In the genomic region with DNA sequence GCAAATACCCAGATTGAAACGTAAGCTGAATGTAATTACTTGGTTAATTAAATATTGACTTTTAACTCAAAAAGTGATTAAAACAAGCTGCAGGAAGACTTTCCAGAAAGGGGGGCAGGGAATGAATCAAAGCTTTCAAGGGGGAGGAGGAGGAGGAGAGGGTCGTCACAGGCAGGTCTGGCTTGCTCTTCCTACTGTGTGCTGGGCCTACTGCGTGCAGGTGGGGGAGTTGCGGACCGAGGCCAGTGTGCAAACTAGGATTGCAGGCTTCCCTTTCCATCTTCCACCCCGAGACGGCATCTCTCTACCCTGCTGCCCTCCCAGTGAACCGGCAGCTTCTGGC, we compare ENCODE assay signal across 2 cellular contexts.
TF ChIP-seq lines count a peak whose summit lies in the region.

No MANE protein-coding gene starts in this region.

TF ChIP-seq in endothelial cell of umbilical vein, 7 proteins besides CTCF, POLR2A, EP300 and RAD21 (continued from another document):
- no peak for TF ChIP-seq JUN (IDR thresholded peaks at IDR 0.05; ENCODE audit: borderline replicate concordance, insufficient read depth, insufficient read length, low read depth)
- TF ChIP-seq, protein P1, sequence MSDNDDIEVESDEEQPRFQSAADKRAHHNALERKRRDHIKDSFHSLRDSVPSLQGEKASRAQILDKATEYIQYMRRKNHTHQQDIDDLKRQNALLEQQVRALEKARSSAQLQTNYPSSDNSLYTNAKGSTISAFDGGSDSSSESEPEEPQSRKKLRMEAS (IDR thresholded peaks at IDR 0.05; ENCODE audit: insufficient read depth, insufficient read length) = no peak
- no peak for TF ChIP-seq EZH2 (IDR thresholded peaks at IDR 0.05; ENCODE audit: borderline replicate concordance, low read depth, low read length, severe bottlenecking)

TF ChIP-seq in neural cell, 6 proteins besides CTCF, POLR2A, EP300 and RAD21 (continued from another document):
- TF ChIP-seq, protein P2, sequence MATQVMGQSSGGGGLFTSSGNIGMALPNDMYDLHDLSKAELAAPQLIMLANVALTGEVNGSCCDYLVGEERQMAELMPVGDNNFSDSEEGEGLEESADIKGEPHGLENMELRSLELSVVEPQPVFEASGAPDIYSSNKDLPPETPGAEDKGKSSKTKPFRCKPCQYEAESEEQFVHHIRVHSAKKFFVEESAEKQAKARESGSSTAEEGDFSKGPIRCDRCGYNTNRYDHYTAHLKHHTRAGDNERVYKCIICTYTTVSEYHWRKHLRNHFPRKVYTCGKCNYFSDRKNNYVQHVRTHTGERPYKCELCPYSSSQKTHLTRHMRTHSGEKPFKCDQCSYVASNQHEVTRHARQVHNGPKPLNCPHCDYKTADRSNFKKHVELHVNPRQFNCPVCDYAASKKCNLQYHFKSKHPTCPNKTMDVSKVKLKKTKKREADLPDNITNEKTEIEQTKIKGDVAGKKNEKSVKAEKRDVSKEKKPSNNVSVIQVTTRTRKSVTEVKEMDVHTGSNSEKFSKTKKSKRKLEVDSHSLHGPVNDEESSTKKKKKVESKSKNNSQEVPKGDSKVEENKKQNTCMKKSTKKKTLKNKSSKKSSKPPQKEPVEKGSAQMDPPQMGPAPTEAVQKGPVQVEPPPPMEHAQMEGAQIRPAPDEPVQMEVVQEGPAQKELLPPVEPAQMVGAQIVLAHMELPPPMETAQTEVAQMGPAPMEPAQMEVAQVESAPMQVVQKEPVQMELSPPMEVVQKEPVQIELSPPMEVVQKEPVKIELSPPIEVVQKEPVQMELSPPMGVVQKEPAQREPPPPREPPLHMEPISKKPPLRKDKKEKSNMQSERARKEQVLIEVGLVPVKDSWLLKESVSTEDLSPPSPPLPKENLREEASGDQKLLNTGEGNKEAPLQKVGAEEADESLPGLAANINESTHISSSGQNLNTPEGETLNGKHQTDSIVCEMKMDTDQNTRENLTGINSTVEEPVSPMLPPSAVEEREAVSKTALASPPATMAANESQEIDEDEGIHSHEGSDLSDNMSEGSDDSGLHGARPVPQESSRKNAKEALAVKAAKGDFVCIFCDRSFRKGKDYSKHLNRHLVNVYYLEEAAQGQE (IDR thresholded peaks at IDR 0.05; ENCODE audit: borderline replicate concordance) = no peak
- TF ChIP-seq MXI1 (conservative IDR thresholded peaks at IDR 0.05; ENCODE audit: poor library complexity, severe bottlenecking) = no peak
